6 cellular contexts compared by ENCODE assay signal in the genomic region with DNA sequence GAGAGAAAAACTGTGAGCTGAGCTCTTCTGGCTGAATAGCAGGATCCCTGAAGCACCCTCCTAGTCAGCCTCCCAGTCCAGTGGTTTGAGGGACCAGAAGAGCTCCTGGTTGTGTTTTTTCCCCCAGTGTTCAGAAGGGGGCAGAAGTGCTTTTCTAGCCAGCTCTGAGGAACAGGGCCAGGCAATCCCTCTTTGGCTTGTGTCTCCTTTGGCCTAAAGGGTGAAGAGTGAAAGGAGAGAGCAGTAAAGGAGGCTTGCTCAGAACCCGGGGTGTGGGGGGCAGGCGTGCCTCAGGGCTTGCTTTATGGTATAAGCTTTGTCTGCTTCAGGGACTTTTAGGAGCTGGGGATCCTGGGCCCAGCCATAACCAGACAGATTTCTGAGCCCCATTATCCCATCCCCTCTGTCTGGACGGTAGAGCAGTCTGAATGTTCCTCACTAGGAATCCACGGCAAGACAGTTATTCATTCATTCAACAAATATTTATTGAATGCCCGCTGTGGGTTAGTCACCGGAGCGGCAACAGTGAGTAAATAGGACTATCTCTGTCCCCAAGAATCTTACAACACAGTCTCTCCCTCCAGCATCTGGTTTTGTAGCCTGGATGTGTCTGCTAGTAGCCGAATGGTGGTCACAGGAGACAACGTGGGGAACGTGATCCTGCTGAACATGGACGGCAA. TPM values are rescaled to one million over a fixed set of nuclear protein-coding genes. Genes with fewer than 3 reads are reported as not detected.
DNase-seq lines count a peak whose midpoint lies in the region; ATAC-seq, FAIRE-seq and TF ChIP-seq lines count a peak whose summit lies in the region.

No MANE protein-coding gene starts in this region.

- H3K27ac ChIP-seq in A549 (peak overlapping the region; percentile 79 to 89), mammary epithelial cell (ENCODE audit: insufficient read depth, low read depth, low read length) (peak overlapping the region; percentile 2), psoas muscle (no peak overlapping the region), MM.1S (ENCODE audit: low read length) (no peak overlapping the region)

- WGBS in A549 (ENCODE audit: missing lambda C conversion rate), result 2% methylated on average over 11 of the region's 11 CpGs
- 22% methylated on average over 11 of the region's 11 CpGs for WGBS in mammary epithelial cell (ENCODE audit: low coverage, missing lambda C conversion rate)
- WGBS in psoas muscle, 3 donors, result 49 to 58% (median 53%) methylated on average over 11 of the region's 11 CpGs

- DNase-seq in A549 (ENCODE audit: low read depth in 1 of 2, low spot score in 1 of 2) (peak; percentile 67 to 90), LHCN-M2 (ENCODE audit: low read depth) (peak; percentile 79), mammary epithelial cell (peak; percentile 52), psoas muscle (peak in 1 of 2 donors; percentile 59), dedifferentiated amniotic fluid mesenchymal stem cell (ENCODE audit: extremely low spot score) (no peak), MM.1S (no peak)

- no peak overlapping the region for H3K9ac ChIP-seq in mammary epithelial cell (ENCODE audit: insufficient read depth, low read length)
- no peak overlapping the region for H3K9ac ChIP-seq in MM.1S (ENCODE audit: low read length)

- TF ChIP-seq CTCF in A549 (IDR thresholded peaks at IDR 0.05), result peak; percentile 67
- peak in 1 of 2 donors; percentile 34 for TF ChIP-seq CTCF in mammary epithelial cell (conservative IDR thresholded peaks at IDR 0.05 in 1 of 2, IDR thresholded peaks at IDR 0.05 in 1 of 2; ENCODE audit: extremely low read depth in 1 of 2, insufficient read depth in 1 of 2, low read depth in 1 of 2, low read length in 2 of 2)
- TF ChIP-seq CTCF in psoas muscle (IDR thresholded peaks at IDR 0.05), result peak; percentile 16
- no peak for TF ChIP-seq CTCF in MM.1S (IDR thresholded peaks at IDR 0.05; ENCODE audit: low read length)

- FAIRE-seq in A549 (lab: Jason Lieb, UNC), result no peak

- no peak overlapping the region for H2AFZ ChIP-seq in mammary epithelial cell (ENCODE audit: low read depth, low read length)
- H2AFZ ChIP-seq in MM.1S (ENCODE audit: low read length), result no peak overlapping the region

- H3K36me3 ChIP-seq in mammary epithelial cell (ENCODE audit: insufficient read depth, low read length) (peaks cover 31% of the 10 kb centered on the region), psoas muscle (ENCODE audit: insufficient read depth in 1 of 2, low read depth in 1 of 2) (peaks cover under 1 to 44% of the 10 kb centered on the region in 2 donors), MM.1S (replicated peaks; ENCODE audit: insufficient read depth, low read length) (no peaks in the 10 kb centered on the region)

- H3F3A ChIP-seq in MM.1S (ENCODE audit: insufficient read depth, low read length), result no peaks in the 10 kb centered on the region

- peak; percentile 75 to 78 for TF ChIP-seq RAD21 in A549 (conservative IDR thresholded peaks at IDR 0.05 in 1 of 2, IDR thresholded peaks at IDR 0.05 in 1 of 2)

- H3K4me3 ChIP-seq in A549 (peak overlapping the region; percentile 21), mammary epithelial cell (replicated peaks in 1 of 3; ENCODE audit: insufficient read depth in 1 of 3, low read depth in 2 of 3, low read length in 3 of 3) (no peak overlapping the region), psoas muscle (no peak overlapping the region), MM.1S (ENCODE audit: low read length) (no peak overlapping the region)

- H3K27me3 ChIP-seq in mammary epithelial cell (ENCODE audit: insufficient read depth, low read length) (no peaks in the 10 kb centered on the region), psoas muscle (ENCODE audit: insufficient read depth in 3 of 3, low read length in 2 of 3) (no peaks in the 10 kb centered on the region), MM.1S (replicated peaks; ENCODE audit: insufficient read depth, low read length) (no peaks in the 10 kb centered on the region)

- peaks cover 6% of the 10 kb centered on the region for H3K79me2 ChIP-seq in mammary epithelial cell (ENCODE audit: insufficient read depth, low read length)
- H3K79me2 ChIP-seq in MM.1S (ENCODE audit: low read length), result no peaks in the 10 kb centered on the region

- in situ Hi-C loops in mammary epithelial cell (cut with MboI; ENCODE audit: low sequenced_read_pairs in 2 of 2), result no loop called here

- dilution Hi-C loops in mammary epithelial cell (cut with HindIII; ENCODE audit: low sequenced_read_pairs), result loop anchor here (5.0 kb wide), 3 partner anchors 52 to 98 kb away; no protein-coding TSS in a partner anchor

- BruUV-seq in mammary epithelial cell (replicated peaks; lab: Mats Ljungman, UMichigan), result no TSS peak

- CTCF ChIA-PET in A549 (lab: Yijun Ruan, JAX) (interaction anchor here (0.5 to 8.8 kb wide), 24 partner anchors 10 to 169 kb away, joined by 3 to 101 read pairs (median 4); a partner anchor contains a TSS), mammary epithelial cell (lab: Charles Lee; ENCODE audit: low non-redundant PET) (no interaction called here)

- peak; percentile 88 to 90 for ATAC-seq in A549
- ATAC-seq in psoas muscle, result peak; percentile 21 to 72 (median 68)

- H3K9me3 ChIP-seq in A549 (no peaks in the 10 kb centered on the region), mammary epithelial cell (replicated peaks; ENCODE audit: insufficient read depth, low read length) (no peaks in the 10 kb centered on the region), psoas muscle (no peaks in the 10 kb centered on the region), MM.1S (replicated peaks; ENCODE audit: insufficient read depth, low read length) (no peaks in the 10 kb centered on the region)

- H3K9me2 ChIP-seq in MM.1S (replicated peaks; ENCODE audit: insufficient read depth, low read length), result no peaks in the 10 kb centered on the region

- H3K4me2 ChIP-seq in A549, result peak overlapping the region; percentile 79
- H3K4me2 ChIP-seq in mammary epithelial cell (ENCODE audit: insufficient read depth, low read depth, low read length), result no peak overlapping the region
- H3K4me2 ChIP-seq in MM.1S (ENCODE audit: low read depth, low read length), result no peak overlapping the region

- peak; percentile 25 to 58; a peak in 2 of 5 replicates for TF ChIP-seq EP300 in A549 (IDR thresholded peaks at IDR 0.05)

- POLR2A ChIA-PET in A549 (lab: Yijun Ruan, JAX), result interaction anchor here (0.5 to 3.6 kb wide), 11 partner anchors 8 to 425 kb away, joined by 3 to 50 read pairs (median 5); a partner anchor contains a TSS

- intact Hi-C loops in mammary epithelial cell (cut with micrococcal nuclease), result loop anchor here (1.0 to 5.0 kb wide), 3 partner anchors 19 to 121 kb away; a partner anchor contains a TSS
- intact Hi-C loops in psoas muscle (cut with DNase I), result no loop called here

- H4K20me1 ChIP-seq in mammary epithelial cell (ENCODE audit: insufficient read depth, low read length) (no peaks in the 10 kb centered on the region), MM.1S (ENCODE audit: insufficient read depth, low read length) (no peaks in the 10 kb centered on the region)

- peaks cover 46% of the 10 kb centered on the region for H3K4me1 ChIP-seq in A549
- H3K4me1 ChIP-seq in mammary epithelial cell (ENCODE audit: insufficient read depth, low read length), result peaks cover 19% of the 10 kb centered on the region
- peaks cover 4% of the 10 kb centered on the region for H3K4me1 ChIP-seq in psoas muscle
- no peaks in the 10 kb centered on the region for H3K4me1 ChIP-seq in MM.1S (ENCODE audit: low read length)

- no peak for TF ChIP-seq POLR2A in A549 (IDR thresholded peaks at IDR 0.05; ENCODE audit: low read length)

RNA-seq across cellular contexts. Expression of a gene that starts 14.5 kb away (rescaled TPM):
- polyA plus RNA-seq in A549 (2011; rRNA removed) (13.6 and 17.7 TPM in 2 replicates), A549 (2017; fragmentation: RNase III; extraction: RNeasy Plus Mini Kit Qiagen cat#74134 plus additional on column Dnase treatment) (17.5 to 19.8 TPM (median 19.7 TPM) in 3 replicates), mammary epithelial cell (17.6 TPM), psoas muscle (10 to 100 TPM; 13.1 to 19.0 (median 18.5) TPM)
- polyA plus RNA-seq in A549 (2012; cell fraction: cytosol; rRNA removed), result 13.2 and 16.7 TPM in 2 replicates
- polyA plus RNA-seq in A549 (2012; cell fraction: nucleus; rRNA removed), result 41.3 and 54.2 TPM in 2 replicates
- 31.5 and 32.3 TPM in 2 replicates for polyA minus RNA-seq in A549 (2011; rRNA and poly(A)+ RNA removed)
- total RNA-seq in LHCN-M2 (2014; rRNA removed) (65.1 and 76.6 TPM in 2 replicates), mammary epithelial cell (10 to 100 TPM; 24.0 to 34.2 TPM), psoas muscle (10 to 100 TPM in 3 of 4 donors, 1 to 10 TPM in 1; 7.1 to 17.8 (median 15.3) TPM)
- polyA plus RNA-seq in LHCN-M2 (2012), result 36.7 TPM
- 41.6 TPM for polyA minus RNA-seq in mammary epithelial cell

RNA-seq across cellular contexts. Expression of a gene that starts 19.4 kb away (rescaled TPM):
- polyA plus RNA-seq in A549 (2011; rRNA removed), result 96.2 and 103 TPM in 2 replicates
- 72.0 and 73.6 TPM in 2 replicates for polyA plus RNA-seq in A549 (2012; cell fraction: cytosol; rRNA removed)
- polyA plus RNA-seq in A549 (2012; cell fraction: nucleus; rRNA removed), result 108 and 145 TPM in 2 replicates
- polyA plus RNA-seq in A549 (2017; fragmentation: RNase III; extraction: RNeasy Plus Mini Kit Qiagen cat#74134 plus additional on column Dnase treatment), result 95.4 to 106 TPM (median 96.9 TPM) in 3 replicates
- polyA minus RNA-seq in A549 (2011; rRNA and poly(A)+ RNA removed), result 71.0 and 73.0 TPM in 2 replicates
- 48.8 and 56.8 TPM in 2 replicates for total RNA-seq in LHCN-M2 (2014; rRNA removed)
- polyA plus RNA-seq in LHCN-M2 (2012), result 61.2 TPM
- total RNA-seq in mammary epithelial cell, result 100 to 1,000 TPM in 1 of 2 donors, 10 to 100 TPM in 1; 43.0 to 101 TPM
- 94.6 TPM for polyA plus RNA-seq in mammary epithelial cell
- polyA minus RNA-seq in mammary epithelial cell, result 71.6 TPM
- 1 to 10 TPM; 5.1 to 9.3 (median 6.9) TPM for total RNA-seq in psoas muscle
- polyA plus RNA-seq in psoas muscle, result 10 to 100 TPM in 1 of 3 donors, 1 to 10 TPM in 2; 3.8 to 11.5 (median 4.3) TPM

RNA-seq across cellular contexts. Expression of a gene that starts 23.7 kb away (rescaled TPM):
- polyA plus RNA-seq in A549 (2011; rRNA removed), result 18.7 and 28.6 TPM in 2 replicates
- polyA plus RNA-seq in A549 (2012; cell fraction: cytosol; rRNA removed), result 22.5 and 24.9 TPM in 2 replicates
- 34.0 and 37.3 TPM in 2 replicates for polyA plus RNA-seq in A549 (2012; cell fraction: nucleus; rRNA removed)
- polyA plus RNA-seq in A549 (2017; fragmentation: RNase III; extraction: RNeasy Plus Mini Kit Qiagen cat#74134 plus additional on column Dnase treatment), result 10.6 to 18.4 TPM (median 14.5 TPM) in 3 replicates
- polyA minus RNA-seq in A549 (2011; rRNA and poly(A)+ RNA removed), result 36.7 and 43.1 TPM in 2 replicates
- 9.4 and 10.8 TPM in 2 replicates for total RNA-seq in LHCN-M2 (2014; rRNA removed)
- 8.3 TPM for polyA plus RNA-seq in LHCN-M2 (2012)
- total RNA-seq in mammary epithelial cell, result 1 to 10 TPM; 4.5 to 5.5 TPM
- 6.7 TPM for polyA plus RNA-seq in mammary epithelial cell
- 26.6 TPM for polyA minus RNA-seq in mammary epithelial cell
- 10 to 100 TPM in 1 of 4 donors, 1 to 10 TPM in 3; 3.9 to 12.6 (median 5.2) TPM for total RNA-seq in psoas muscle
- polyA plus RNA-seq in psoas muscle, result 1 to 10 TPM; 6.2 to 9.3 (median 7.6) TPM

RNA-seq across cellular contexts. Expression of a gene that starts 35.8 kb away (rescaled TPM):
- 16.7 and 46.2 TPM in 2 replicates for polyA plus RNA-seq in A549 (2011; rRNA removed)
- 17.1 and 17.4 TPM in 2 replicates for polyA plus RNA-seq in A549 (2012; cell fraction: cytosol; rRNA removed)
- polyA plus RNA-seq in A549 (2012; cell fraction: nucleus; rRNA removed), result 51.1 and 76.1 TPM in 2 replicates
- polyA plus RNA-seq in A549 (2017; fragmentation: RNase III; extraction: RNeasy Plus Mini Kit Qiagen cat#74134 plus additional on column Dnase treatment), result 22.4 to 25.2 TPM (median 24.0 TPM) in 3 replicates
- 62.9 and 69.4 TPM in 2 replicates for polyA minus RNA-seq in A549 (2011; rRNA and poly(A)+ RNA removed)
- 23.4 and 23.8 TPM in 2 replicates for total RNA-seq in LHCN-M2 (2014; rRNA removed)
- polyA plus RNA-seq in LHCN-M2 (2012), result 19.9 TPM
- 10 to 100 TPM; 23.0 to 23.4 TPM for total RNA-seq in mammary epithelial cell
- 8.2 TPM for polyA plus RNA-seq in mammary epithelial cell
- polyA minus RNA-seq in mammary epithelial cell, result 50.1 TPM
- total RNA-seq in psoas muscle, result 10 to 100 TPM; 17.5 to 33.6 (median 25.6) TPM
- polyA plus RNA-seq in psoas muscle, result 10 to 100 TPM; 11.5 to 32.0 (median 17.8) TPM

RNA-seq across cellular contexts. Expression of a gene that starts 47.9 kb away (rescaled TPM):
- polyA plus RNA-seq in A549 (2011; rRNA removed) (15.8 and 16.5 TPM in 2 replicates), A549 (2017; fragmentation: RNase III; extraction: RNeasy Plus Mini Kit Qiagen cat#74134 plus additional on column Dnase treatment) (32.9 to 35.7 TPM (median 35.3 TPM) in 3 replicates), mammary epithelial cell (39.5 TPM), psoas muscle (100 to 1,000 TPM in 2 of 3 donors, 10 to 100 TPM in 1; 90.4 to 303 (median 167) TPM)
- 36.2 and 40.9 TPM in 2 replicates for polyA plus RNA-seq in A549 (2012; cell fraction: cytosol; rRNA removed)
- 35.4 and 35.9 TPM in 2 replicates for polyA plus RNA-seq in A549 (2012; cell fraction: nucleus; rRNA removed)
- polyA minus RNA-seq in A549 (2011; rRNA and poly(A)+ RNA removed), result 12.0 and 17.2 TPM in 2 replicates
- total RNA-seq in LHCN-M2 (2014; rRNA removed) (19.6 and 21.0 TPM in 2 replicates), mammary epithelial cell (10 to 100 TPM; 20.7 to 53.4 TPM), psoas muscle (100 to 1,000 TPM; 210 to 430 (median 348) TPM)
- 16.9 TPM for polyA plus RNA-seq in LHCN-M2 (2012)
- polyA minus RNA-seq in mammary epithelial cell, result 32.1 TPM

Comparison
In these comparisons a context has a peak if more than half of its experiments do, and no peak if none do; other contexts are left out.
1. DNase-seq: peak in A549 (2 of 2), LHCN-M2 (single experiment) and mammary epithelial cell (single experiment); none in dedifferentiated amniotic fluid mesenchymal stem cell (single experiment) and MM.1S (single experiment).
2. H3K27ac ChIP-seq: peak in A549 (2 of 2) and mammary epithelial cell (single experiment); none in psoas muscle (single experiment) and MM.1S (single experiment).